ENCODE assay signal across 25 cellular contexts in genomic region chr19:29629836-29630534, GRCh38. TPM values are rescaled to one million over a fixed set of nuclear protein-coding genes. Genes with fewer than 3 reads are reported as not detected.
A peak's percentile ranks its signal among the peaks of the same experiment; 100 is the strongest.
DNase-seq lines count a peak whose midpoint lies in the region; ATAC-seq, FAIRE-seq and TF ChIP-seq lines count a peak whose summit lies in the region.
"Had no signal": no experiment of that assay in that cellular context is flagged by ENCODE, and none has a peak within 500 bp of the region (broad histone marks: within the 10 kb centered on the region; RNA-seq: fewer than 3 reads in every experiment).

No MANE protein-coding gene starts in this region.

- WGBS in heart left ventricle, 4 donors, result 83 to 90% (median 85%) methylated on average over 5 of the region's 5 CpGs

- H3K27me3 ChIP-seq in heart left ventricle, result no peaks in the 10 kb centered on the region
- H3K27me3 ChIP-seq: BLaER1 treated with 17β-estradiol and CSF1 and Interleukin-3, amounts not matched to agents 10 nM and 100 nM had no signal

- DNase-seq in cardiac septum (ENCODE audit: low spot score) (peak; percentile 44), heart left ventricle (no peak), islet precursor cell (peak; percentile 41), posterior vena cava (ENCODE audit: low spot score) (peak; percentile 55), urothelium cell line (ENCODE audit: low spot score) (peak; percentile 10), OCI-LY7 (ENCODE audit: low spot score) (no peak)
- DNase-seq: AML-193; CD4-positive, alpha-beta memory T cell; COR-L47; DMS53; Karpas-422; NCI-H1105; NCI-H146; NCI-H1930; NCI-H446 treated with DMSO at 0.1 percent for 48 hours; NCI-H526 treated with DMSO at 0.1 percent for 48 hours; SHP77 had no signal

- no peaks in the 10 kb centered on the region for H3K9me2 ChIP-seq in OCI-LY7 (ENCODE audit: insufficient read depth, low read length)

- peaks cover 0 to 6% (median 0%) of the 10 kb centered on the region in 12 donors for H3K9me3 ChIP-seq in heart left ventricle
- 0 out of 2 replicates have a peak, but pooled peaks cover 3% of the 10 kb centered on the region for H3K9me3 ChIP-seq in OCI-LY7 (ENCODE audit: low read length)
- H3K9me3 ChIP-seq: A549 had no signal

- H3K27ac ChIP-seq in heart left ventricle (no peak overlapping the region), OCI-LY7 (ENCODE audit: low read depth, low read length, poor library complexity, severe bottlenecking) (no peak overlapping the region)
- H3K27ac ChIP-seq: A549; BLaER1 treated with 17β-estradiol and CSF1 and Interleukin-3, amounts not matched to agents 10 nM and 100 nM; RWPE1 had no signal

- H4K20me1 ChIP-seq in OCI-LY7 (ENCODE audit: insufficient read depth, low read length), result no peaks in the 10 kb centered on the region
- H4K20me1 ChIP-seq: BLaER1 treated with 17β-estradiol and CSF1 and Interleukin-3, amounts not matched to agents 10 nM and 100 nM had no signal

- ATAC-seq in heart left ventricle (no peak), GM21786 (IDR thresholded peaks at IDR 0.05; ENCODE audit: unreplicated experiment) (no peak), HG03159 (IDR thresholded peaks at IDR 0.05; ENCODE audit: unreplicated experiment) (no peak)
- ATAC-seq: A549, HCT116, Panc1 had no signal

- no peaks in the 10 kb centered on the region for H3K79me2 ChIP-seq in OCI-LY7 (ENCODE audit: insufficient read depth, low read depth, low read length)

- CTCF ChIA-PET in OCI-LY7 (lab: Charles Lee; ENCODE audit: unreplicated experiment), result no interaction called here

- no peak overlapping the region for H3K4me2 ChIP-seq in OCI-LY7 (ENCODE audit: low read length)
- H3K4me2 ChIP-seq: A549; BLaER1 treated with 17β-estradiol and CSF1 and Interleukin-3, amounts not matched to agents 10 nM and 100 nM had no signal

- no peak for FAIRE-seq in urothelium cell line (lab: Jason Lieb, UNC)
- FAIRE-seq: H1 had no signal

- no peak for TF ChIP-seq POLR2A in heart left ventricle (IDR thresholded peaks at IDR 0.05)

- intact Hi-C loops in cardiac septum (cut with DNase I), result no loop called here
- intact Hi-C loops in heart left ventricle (cut with DNase I), result no loop called here
- intact Hi-C loops in posterior vena cava (cut with DNase I), result no loop called here
- intact Hi-C loops in OCI-LY7 (cut with micrococcal nuclease; ENCODE audit: unreplicated experiment), result no loop called here

- no peak for TF ChIP-seq CTCF in heart left ventricle (IDR thresholded peaks at IDR 0.05)
- no peak for TF ChIP-seq CTCF in OCI-LY7 (conservative IDR thresholded peaks at IDR 0.05; ENCODE audit: low read length)

- no peaks in the 10 kb centered on the region for H3K36me3 ChIP-seq in heart left ventricle
- H3K36me3 ChIP-seq in OCI-LY7 (ENCODE audit: insufficient read depth, low read length), result no peaks in the 10 kb centered on the region
- H3K36me3 ChIP-seq: BLaER1 treated with 17β-estradiol and CSF1 and Interleukin-3, amounts not matched to agents 10 nM and 100 nM had no signal

- POLR2A ChIA-PET in OCI-LY7 (lab: Charles Lee), result interaction anchor here (0.7 kb wide), 2 partner anchors 100 to 1878 kb away, joined by 3 read pairs; no protein-coding TSS in a partner anchor

- H3K4me1 ChIP-seq in heart left ventricle (no peaks in the 10 kb centered on the region), OCI-LY7 (ENCODE audit: insufficient read depth, low read length, poor library complexity, severe bottlenecking) (peaks cover 8% of the 10 kb centered on the region)
- H3K4me1 ChIP-seq: A549 had no signal

- BruUV-seq in OCI-LY7 (replicated peaks; lab: Mats Ljungman, UMichigan), result no TSS peak

- no peak overlapping the region for H2AFZ ChIP-seq in OCI-LY7 (ENCODE audit: low read length)

- no peak overlapping the region for H3K4me3 ChIP-seq in heart left ventricle
- H3K4me3 ChIP-seq in OCI-LY7 (ENCODE audit: low read depth, low read length, poor library complexity, severe bottlenecking), result no peak overlapping the region
- H3K4me3 ChIP-seq: A549; BLaER1 treated with 17β-estradiol and CSF1 and Interleukin-3, amounts not matched to agents 10 nM and 100 nM had no signal

RNA-seq across cellular contexts. Expression of gene POP4, which starts 23.9 kb away (rescaled TPM):
- total RNA-seq in cardiac septum, result 47.8 TPM
- total RNA-seq in heart left ventricle, result 10 to 100 TPM; 41.2 to 69.3 (median 51.1) TPM
- 100 to 1,000 TPM in 1 of 2 donors, 10 to 100 TPM in 1; 55.1 to 157 TPM for polyA plus RNA-seq in heart left ventricle
- total RNA-seq in posterior vena cava, result 10 to 100 TPM; 41.4 to 49.1 TPM
- total RNA-seq in OCI-LY7 (2014; rRNA removed; shearing (Covaris generic)), result 93.6 and 105 TPM in 2 replicates
- total RNA-seq in OCI-LY7 (2022), result 73.6 and 83.5 TPM in 2 replicates

RNA-seq across cellular contexts. Expression of gene PLEKHF1, which starts 35.3 kb away (rescaled TPM):
- 9.5 TPM for total RNA-seq in cardiac septum
- 10 to 100 TPM in 8 of 9 donors, 1 to 10 TPM in 1; 7.8 to 46.1 (median 17.5) TPM for total RNA-seq in heart left ventricle
- 10 to 100 TPM; 38.6 to 42.0 TPM for polyA plus RNA-seq in heart left ventricle
- total RNA-seq in posterior vena cava, result 10 to 100 TPM; 20.7 to 21.0 TPM
- total RNA-seq in OCI-LY7 (2014; rRNA removed; shearing (Covaris generic)), result 7.0 TPM in 2 replicates
- total RNA-seq in OCI-LY7 (2022), result 4.5 and 5.0 TPM in 2 replicates

Comparison
In these comparisons a context has a peak if more than half of its experiments do, and no peak if none do; other contexts are left out.
1. DNase-seq: peak in cardiac septum (single experiment), islet precursor cell (single experiment), posterior vena cava (single experiment) and urothelium cell line (single experiment); none in heart left ventricle (0 of 5) and OCI-LY7 (single experiment).